In genomic region chr12:123242083-123242904, GRCh38 we compare ENCODE assay signal across 8 cellular contexts. TPM values are rescaled to one million over a fixed set of nuclear protein-coding genes. Genes with fewer than 3 reads are reported as not detected.
A peak's percentile ranks its signal among the peaks of the same experiment; 100 is the strongest.
DNase-seq lines count a peak whose midpoint lies in the region; ATAC-seq lines count a peak whose summit lies in the region.

No MANE protein-coding gene starts in this region.

- H3K9me3 Mint-ChIP-seq in activated naive CD4-positive, alpha-beta T cell treated with anti-CD3 and anti-CD28 coated beads, Interleukin-2, amount 50 U/mL, for 72 hours, result peaks cover 0 to 4% of the 10 kb centered on the region in 2 donors

- H3K36me3 Mint-ChIP-seq in activated naive CD4-positive, alpha-beta T cell treated with anti-CD3 and anti-CD28 coated beads, Interleukin-2, amount 50 U/mL, for 72 hours, result peaks cover 5 to 32% of the 10 kb centered on the region in 2 donors

- DNase-seq in CD1c-positive myeloid dendritic cell (ENCODE audit: extremely low spot score) (peak; percentile 63), NCI-H1092 (lab: John Stamatoyannopoulos, UW) (peak; percentile 71), medulla oblongata (ENCODE audit: extremely low spot score) (peak; percentile 79), DMS53 (lab: John Stamatoyannopoulos, UW) (no peak), retina (no peak)
- no peak for DNase-seq in activated naive CD4-positive, alpha-beta T cell treated with anti-CD3 and anti-CD28 coated beads, Interleukin-2, amount 50 U/mL, for 72 hours (ENCODE audit: low spot score in 2 of 2)
- DNase-seq in activated CD4-positive, CD25-positive, alpha-beta regulatory T cell (lab: John Stamatoyannopoulos, UW), result no peak

- no peak for ATAC-seq in activated naive CD4-positive, alpha-beta T cell treated with anti-CD3 and anti-CD28 coated beads, Interleukin-2, amount 50 U/mL, for 72 hours
- no peak for ATAC-seq in HG03196 (IDR thresholded peaks at IDR 0.05; ENCODE audit: unreplicated experiment)

- H3K27ac Mint-ChIP-seq in activated naive CD4-positive, alpha-beta T cell treated with anti-CD3 and anti-CD28 coated beads, Interleukin-2, amount 50 U/mL, for 72 hours, result peak overlapping the region; percentile 12 to 86

RNA-seq across cellular contexts. Expression of gene MTRFR, which starts 9.1 kb away (rescaled TPM):
- total RNA-seq in activated naive CD4-positive, alpha-beta T cell treated with anti-CD3 and anti-CD28 coated beads, Interleukin-2, amount 50 U/mL, for 72 hours, result 10 to 100 TPM; 30.7 to 46.4 TPM

RNA-seq across cellular contexts. Expression of gene MPHOSPH9, which starts 9.4 kb away (rescaled TPM):
- total RNA-seq in activated naive CD4-positive, alpha-beta T cell treated with anti-CD3 and anti-CD28 coated beads, Interleukin-2, amount 50 U/mL, for 72 hours, result 100 to 1,000 TPM in 1 of 2 donors, 10 to 100 TPM in 1; 99.0 to 148 TPM

RNA-seq across cellular contexts. Expression of gene CDK2AP1, which starts 29.4 kb away (rescaled TPM):
- total RNA-seq in activated naive CD4-positive, alpha-beta T cell treated with anti-CD3 and anti-CD28 coated beads, Interleukin-2, amount 50 U/mL, for 72 hours, result 10 to 100 TPM; 46.0 to 73.6 TPM

Comparison
In these comparisons a context has a peak if more than half of its experiments do, and no peak if none do; other contexts are left out.
1. DNase-seq: peak in CD1c-positive myeloid dendritic cell (single experiment), NCI-H1092 (single experiment) and medulla oblongata (single experiment); none in activated naive CD4-positive, alpha-beta T cell treated with anti-CD3 and anti-CD28 coated beads, Interleukin-2, amount 50 U/mL, for 72 hours (0 of 2), DMS53 (single experiment), activated CD4-positive, CD25-positive, alpha-beta regulatory T cell (0 of 4) and retina (single experiment).